Comparison of ENCODE assay signal across 1 cellular context in the genomic region with DNA sequence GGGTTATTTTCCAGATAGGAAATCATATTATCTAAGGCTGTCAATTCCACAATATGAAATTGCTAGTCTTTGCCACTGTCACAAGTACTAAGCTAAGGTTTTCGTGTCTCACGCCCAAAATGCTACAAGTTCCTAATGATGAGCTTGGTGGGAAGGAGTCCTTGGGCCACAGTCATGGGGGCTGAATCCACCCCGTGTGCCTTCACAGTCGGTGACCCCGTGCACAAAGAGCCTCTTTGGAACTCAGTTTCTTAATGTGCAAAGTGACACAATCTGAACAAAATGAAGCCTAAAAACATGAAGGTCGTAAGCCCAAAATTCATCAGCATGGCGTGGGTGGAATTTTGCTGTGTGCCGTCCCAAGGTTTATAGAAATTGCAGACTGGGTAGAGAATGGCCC.
TF ChIP-seq lines count a peak whose summit lies in the region.

No MANE protein-coding gene starts in this region.

TF ChIP-seq in H1, 55 proteins besides CTCF, POLR2A, EP300 and RAD21:
- TF ChIP-seq CBX8 (IDR thresholded peaks at IDR 0.05; ENCODE audit: borderline replicate concordance, low read depth, low read length) (no peak), NANOG (IDR thresholded peaks at IDR 0.05; ENCODE audit: insufficient read depth, low read depth, low read length, poor library complexity, severe bottlenecking) (no peak), RXRA (IDR thresholded peaks at IDR 0.05; ENCODE audit: insufficient read depth, low read depth, low read length) (no peak), POLR2AphosphoS5 (IDR thresholded peaks at IDR 0.05; ENCODE audit: low read depth, low read length) (peak; percentile 67), EZH2 (IDR thresholded peaks at IDR 0.05; ENCODE audit: low read depth, low read length, severe bottlenecking) (no peak)
